In the genomic region with DNA sequence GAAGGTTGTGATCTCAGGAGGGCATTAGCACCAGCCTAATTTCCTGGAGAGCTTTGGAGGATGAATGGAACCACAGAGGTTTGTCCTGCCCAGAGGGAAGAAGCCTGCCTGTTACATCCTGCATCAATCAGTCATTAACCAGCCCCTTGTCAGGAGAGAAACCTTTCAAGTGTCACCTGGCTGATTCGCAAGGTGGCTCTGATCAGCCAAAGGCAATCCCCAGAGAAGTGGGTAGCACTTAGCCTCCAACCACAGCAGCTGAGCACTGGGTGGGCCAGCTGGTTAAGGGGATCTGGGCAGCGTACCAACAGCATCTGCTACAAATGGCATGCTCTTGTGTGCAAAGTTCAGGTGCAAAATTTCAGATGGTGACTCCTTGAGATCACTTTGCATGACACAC, we compare ENCODE assay signal across 23 cellular contexts. TPM values are rescaled to one million over a fixed set of nuclear protein-coding genes. Genes with fewer than 3 reads are reported as not detected.
DNase-seq lines count a peak whose midpoint lies in the region; ATAC-seq, FAIRE-seq and TF ChIP-seq lines count a peak whose summit lies in the region.
"Had no signal": no experiment of that assay in that cellular context is flagged by ENCODE, and none has a peak within 500 bp of the region (broad histone marks: within the 10 kb centered on the region; RNA-seq: fewer than 3 reads in every experiment).

No MANE protein-coding gene starts in this region.

- H3K79me2 ChIP-seq in H1 (ENCODE audit: control insufficient read depth in 1 of 2, insufficient read depth in 2 of 2, low read length in 2 of 2) = no peaks in the 10 kb centered on the region

- H3K36me3 Mint-ChIP-seq in mesothelial cell of epicardium = peaks cover 7% of the 10 kb centered on the region

- no peak for TF ChIP-seq POLR2A in H1 (IDR thresholded peaks at IDR 0.05; ENCODE audit: control extremely low read depth in 1 of 2, low read depth in 2 of 2, low read length in 2 of 2)

- no peaks in the 10 kb centered on the region for H3K4me1 Mint-ChIP-seq in mesothelial cell of epicardium
- H3K4me1 Mint-ChIP-seq: activated CD4-positive, alpha-beta T cell treated with anti-CD3 and anti-CD28 coated beads, Interleukin-2, amount 10 ng/mL, durations not matched to agents 7 days and 5 days; T-cell had no signal

- no peak overlapping the region for H3K4me3 ChIP-seq in H1 (ENCODE audit: extremely low read depth in 1 of 4, insufficient read depth in 2 of 4, low read depth in 3 of 4, low read length in 4 of 4)
- H3K4me3 ChIP-seq: lower lobe of right lung, sigmoid colon had no signal

- no peaks in the 10 kb centered on the region for H3K23me2 ChIP-seq in H1 (ENCODE audit: low read depth, low read length)

- H4K8ac ChIP-seq in H1 (ENCODE audit: extremely low read depth, insufficient read depth, low read length) = no peak overlapping the region

- H2AFZ ChIP-seq in H1 (ENCODE audit: low read length) = no peak overlapping the region

- no peak overlapping the region for H2BK12ac ChIP-seq in H1 (ENCODE audit: low read depth, low read length)

- H4K5ac ChIP-seq in H1 (ENCODE audit: insufficient read length, low read depth, low read length) = no peak overlapping the region

- H3K4me1 ChIP-seq in H1 (replicated peaks in 1 of 4; ENCODE audit: control insufficient read depth in 3 of 4, insufficient read depth in 4 of 4, low read length in 3 of 4) = peaks cover 0 to 4% (median 0%) of the 10 kb centered on the region in 4 experiments; a peak in 2 of 7 replicates
- H3K4me1 ChIP-seq: lower lobe of right lung, sigmoid colon had no signal

- no peak for FAIRE-seq in H1 (lab: Jason Lieb, UNC)
- FAIRE-seq: GM12892 had no signal

- no peak overlapping the region for H2BK120ac ChIP-seq in H1 (replicated peaks; ENCODE audit: low read depth, low read length)

- H3K9ac ChIP-seq in H1 (replicated peaks in 1 of 4; ENCODE audit: extremely low read depth in 1 of 4, low read depth in 3 of 4, low read length in 3 of 4) = no peak overlapping the region; a peak in 1 of 7 replicates

- ATAC-seq in HG03439 (IDR thresholded peaks at IDR 0.05; ENCODE audit: unreplicated experiment) = no peak
- ATAC-seq: lower lobe of right lung, T-cell had no signal

- no peaks in the 10 kb centered on the region for H3K79me1 ChIP-seq in H1 (ENCODE audit: low read depth, low read length)

- POLR2A ChIA-PET in H1 (lab: Charles Lee; ENCODE audit: partially characterized antibody) = no interaction called here

- no peak overlapping the region for H4K91ac ChIP-seq in H1 (replicated peaks; ENCODE audit: insufficient read length, low read length)

- no peaks in the 10 kb centered on the region for H3K36me3 ChIP-seq in H1 (ENCODE audit: control insufficient read depth in 2 of 4, insufficient read depth in 4 of 4, low read length in 3 of 4)
- H3K36me3 ChIP-seq: lower lobe of right lung, sigmoid colon had no signal

- no peak overlapping the region for H2BK5ac ChIP-seq in H1 (ENCODE audit: low read depth, low read length)

- H3K23ac ChIP-seq in H1 (ENCODE audit: insufficient read length) = no peak overlapping the region

- no peak overlapping the region for H3K27ac Mint-ChIP-seq in mesothelial cell of epicardium
- H3K27ac Mint-ChIP-seq: activated CD4-positive, alpha-beta T cell treated with anti-CD3 and anti-CD28 coated beads, Interleukin-2, amount 10 ng/mL, durations not matched to agents 7 days and 5 days; HFFc6; stimulated activated naive CD8-positive, alpha-beta T cell treated with anti-CD3 and anti-CD28 coated beads, Interleukin-15, Interleukin-2, amounts not matched to agents 100 ng/mL and 50 ng/mL, for 24 hours; T-cell had no signal

- no peak overlapping the region for H3K27ac ChIP-seq in H1 (ENCODE audit: low read depth, low read length)
- H3K27ac ChIP-seq: lower lobe of right lung, sigmoid colon had no signal

- no peak overlapping the region for H3K4ac ChIP-seq in H1 (replicated peaks; ENCODE audit: insufficient read length, low read depth, low read length)

- peaks cover 6% of the 10 kb centered on the region for H3K9me3 Mint-ChIP-seq in mesothelial cell of epicardium
- H3K9me3 Mint-ChIP-seq: activated CD4-positive, alpha-beta T cell treated with anti-CD3 and anti-CD28 coated beads, Interleukin-2, amount 10 ng/mL, durations not matched to agents 7 days and 5 days; stimulated activated naive CD8-positive, alpha-beta T cell treated with anti-CD3 and anti-CD28 coated beads, Interleukin-15, Interleukin-2, amounts not matched to agents 100 ng/mL and 50 ng/mL, for 24 hours; T-cell had no signal

- no peak for TF ChIP-seq CTCF in H1 (IDR thresholded peaks at IDR 0.05; ENCODE audit: control extremely low read depth in 1 of 3, insufficient read depth in 1 of 3, low read depth in 1 of 3, low read length in 3 of 3)
- no peak for TF ChIP-seq CTCF in mesothelial cell of epicardium (IDR thresholded peaks at IDR 0.05; ENCODE audit: unreplicated experiment)

- no peak overlapping the region for H2AK5ac ChIP-seq in H1 (ENCODE audit: low read depth, low read length)

- TF ChIP-seq RAD21 in H1 (IDR thresholded peaks at IDR 0.05 in 1 of 2, conservative IDR thresholded peaks at IDR 0.05 in 1 of 2; ENCODE audit: low read depth in 2 of 2, low read length in 2 of 2) = no peak

- no peaks in the 10 kb centered on the region for H3K9me3 ChIP-seq in H1 (ENCODE audit: insufficient read depth in 2 of 2, low read depth in 1 of 2, low read length in 1 of 2)
- H3K9me3 ChIP-seq: lower lobe of right lung, sigmoid colon had no signal

- H2BK15ac ChIP-seq in H1 (ENCODE audit: low read length) = peak overlapping the region; percentile 32; the same call in 1 of the 2 replicates

- no peak overlapping the region for H3K18ac ChIP-seq in H1 (ENCODE audit: extremely low read depth, low read length)

- no peak for TF ChIP-seq EP300 in H1 (IDR thresholded peaks at IDR 0.05; ENCODE audit: borderline replicate concordance in 1 of 2, low read depth in 2 of 2, low read length in 2 of 2)

- no peaks in the 10 kb centered on the region for H4K20me1 ChIP-seq in H1 (replicated peaks in 1 of 2; ENCODE audit: control insufficient read depth in 1 of 2, insufficient read depth in 2 of 2, low read length in 2 of 2)

- H3K4me2 ChIP-seq in H1 (ENCODE audit: insufficient read depth in 1 of 2, low read depth in 2 of 2, low read length in 2 of 2) = no peak overlapping the region

- H3K14ac ChIP-seq in H1 (ENCODE audit: insufficient read length) = no peak overlapping the region

- CTCF ChIA-PET in H1 (lab: Charles Lee; ENCODE audit: partially characterized antibody) = interaction anchor here (0.8 to 5.1 kb wide), 3 partner anchors 14 to 29 kb away, joined by 3 to 34 read pairs (median 4); no protein-coding TSS in a partner anchor

- no peaks in the 10 kb centered on the region for H3K27me3 ChIP-seq in H1 (replicated peaks in 1 of 4; ENCODE audit: control insufficient read depth in 3 of 4, extremely low read depth in 1 of 4, insufficient read depth in 3 of 4, low read length in 3 of 4)
- H3K27me3 ChIP-seq: sigmoid colon had no signal

- WGBS in H1 (ENCODE audit: extremely low coverage in 1 of 2, insufficient coverage in 1 of 2, insufficient read length in 1 of 2, insufficient replicate concordance in 2 of 2, low coverage in 1 of 2, low lambda C conversion rate in 2 of 2, missing lambda C conversion rate in 1 of 2), 2 experiments = 87% methylated on average over 2 of the region's 2 CpGs; no CpG with 5 or more reads in 1 of the 2 experiments

- no peak overlapping the region for H3K4me3 Mint-ChIP-seq in mesothelial cell of epicardium
- H3K4me3 Mint-ChIP-seq: activated CD4-positive, alpha-beta T cell treated with anti-CD3 and anti-CD28 coated beads, Interleukin-2, amount 10 ng/mL, durations not matched to agents 7 days and 5 days; HFFc6; stimulated activated naive CD8-positive, alpha-beta T cell treated with anti-CD3 and anti-CD28 coated beads, Interleukin-15, Interleukin-2, amounts not matched to agents 100 ng/mL and 50 ng/mL, for 24 hours; T-cell had no signal

- peaks cover 31% of the 10 kb centered on the region for H3K27me3 Mint-ChIP-seq in mesothelial cell of epicardium (ENCODE audit: low read depth)

- H3K56ac ChIP-seq in H1 (replicated peaks; ENCODE audit: insufficient read length, low read depth, low read length) = no peak overlapping the region

- no peak overlapping the region for H2BK20ac ChIP-seq in H1 (ENCODE audit: low read length)

- peak; percentile 38 for DNase-seq in COLO668 (lab: John Stamatoyannopoulos, UW; ENCODE audit: unreplicated experiment)
- peak; percentile 98 for DNase-seq in NCI-H1105 treated with DMSO at 0.1 percent for 48 hours (lab: John Stamatoyannopoulos, UW)
- DNase-seq in NCI-H345 (lab: John Stamatoyannopoulos, UW) = peak; percentile 86
- DNase-seq in H1 (ENCODE audit: low read depth in 1 of 2, low spot score in 2 of 2) = no peak
- DNase-seq in mesothelial cell of epicardium (ENCODE audit: low spot score in 2 of 2, unreplicated experiment in 2 of 2) = no peak
- no peak for DNase-seq in AG08395 (ENCODE audit: low spot score)
- DNase-seq in stimulated activated CD4-positive, alpha-beta T cell treated with anti-CD3 and anti-CD28 coated beads, Interleukin-2, amount 100 ng/mL, for 24 hours = no peak
- DNase-seq: activated CD4-positive, alpha-beta T cell treated with anti-CD3 and anti-CD28 coated beads, Interleukin-2, amount 10 ng/mL, durations not matched to agents 7 days and 5 days; activated naive CD4-positive, alpha-beta T cell; activated T-cell treated with anti-CD3 and anti-CD28 coated beads for 4 hours; amygdala; central memory CD4-positive, alpha-beta T cell; HFFc6; Kasumi-1; lower lobe of right lung; NCI-H1930; occipital lobe; sigmoid colon; T-cell had no signal

TF ChIP-seq in H1, 55 proteins besides CTCF, POLR2A, EP300 and RAD21 (continues in another document):
- TF ChIP-seq CEBPB (IDR thresholded peaks at IDR 0.05; ENCODE audit: low read depth, low read length) = no peak
- no peak for TF ChIP-seq RXRA (IDR thresholded peaks at IDR 0.05; ENCODE audit: insufficient read depth, low read depth, low read length)
- TF ChIP-seq CBX8 (IDR thresholded peaks at IDR 0.05; ENCODE audit: borderline replicate concordance, low read depth, low read length) = no peak
- TF ChIP-seq, protein P1, sequence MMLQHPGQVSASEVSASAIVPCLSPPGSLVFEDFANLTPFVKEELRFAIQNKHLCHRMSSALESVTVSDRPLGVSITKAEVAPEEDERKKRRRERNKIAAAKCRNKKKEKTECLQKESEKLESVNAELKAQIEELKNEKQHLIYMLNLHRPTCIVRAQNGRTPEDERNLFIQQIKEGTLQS (IDR thresholded peaks at IDR 0.05; ENCODE audit: insufficient read depth, low read depth, low read length) = no peak
- no peak for TF ChIP-seq TAF1 (IDR thresholded peaks at IDR 0.05; ENCODE audit: low read depth, low read length)

RNA-seq across cellular contexts. Expression of a gene that starts 26.9 kb away (rescaled TPM):
- 9.8 and 10.0 TPM in 2 replicates for total RNA-seq in H1 (2021; fragmentation: NEBNext Ultra II Directional; extraction: Animal tissue kit (Norgen Biotek cat#: 25700))
- polyA plus RNA-seq in H1 (2011; rRNA removed) = 1.8 and 2.8 TPM in 2 replicates
- 3.5 TPM for polyA plus RNA-seq in H1 (2011; cell fraction: cytosol; rRNA removed)
- polyA plus RNA-seq in H1 (2011; cell fraction: nucleus; rRNA removed) = 1.3 TPM
- 5.0 to 7.0 TPM (median 5.6 TPM) in 4 replicates for polyA plus RNA-seq in H1 (2012, experiment 1 of 2)
- polyA plus RNA-seq in H1 (2012, experiment 2 of 2) = 0.75 TPM
- polyA plus RNA-seq in H1 (2013, experiment 1 of 2) = 4.9 TPM
- polyA plus RNA-seq in H1 (2013, experiment 2 of 2) = 4.7 TPM
- polyA minus RNA-seq in H1 (2011; rRNA and poly(A)+ RNA removed) = 8.2 and 9.8 TPM in 2 replicates
- polyA minus RNA-seq in H1 (2011; cell fraction: cytosol; rRNA and poly(A)+ RNA removed) = 7.2 TPM
- polyA minus RNA-seq in H1 (2011; cell fraction: nucleus; rRNA and poly(A)+ RNA removed) = 5.8 TPM
- total RNA-seq in mesothelial cell of epicardium = 3.9 to 4.8 TPM (median 4.5 TPM) in 3 replicates
- total RNA-seq: HFFc6, myocyte had no signal

Comparison
In these comparisons a context has a peak if more than half of its experiments do, and no peak if none do; other contexts are left out.
1. DNase-seq: peak in COLO668 (single experiment), NCI-H1105 treated with DMSO at 0.1 percent for 48 hours (single experiment) and NCI-H345 (single experiment); none in H1 (0 of 2), mesothelial cell of epicardium (0 of 2), AG08395 (single experiment) and stimulated activated CD4-positive, alpha-beta T cell treated with anti-CD3 and anti-CD28 coated beads, Interleukin-2, amount 100 ng/mL, for 24 hours (0 of 2).